1 cellular context compared by ENCODE assay signal in genomic region chr16:170088-170507, GRCh38.
A peak's percentile ranks its signal among the peaks of the same experiment; 100 is the strongest.
TF ChIP-seq lines count a peak whose summit lies in the region.

No MANE protein-coding gene starts in this region.

TF ChIP-seq in PFSK-1, 5 proteins besides CTCF, POLR2A, EP300 and RAD21:
- TF ChIP-seq, protein P1, sequence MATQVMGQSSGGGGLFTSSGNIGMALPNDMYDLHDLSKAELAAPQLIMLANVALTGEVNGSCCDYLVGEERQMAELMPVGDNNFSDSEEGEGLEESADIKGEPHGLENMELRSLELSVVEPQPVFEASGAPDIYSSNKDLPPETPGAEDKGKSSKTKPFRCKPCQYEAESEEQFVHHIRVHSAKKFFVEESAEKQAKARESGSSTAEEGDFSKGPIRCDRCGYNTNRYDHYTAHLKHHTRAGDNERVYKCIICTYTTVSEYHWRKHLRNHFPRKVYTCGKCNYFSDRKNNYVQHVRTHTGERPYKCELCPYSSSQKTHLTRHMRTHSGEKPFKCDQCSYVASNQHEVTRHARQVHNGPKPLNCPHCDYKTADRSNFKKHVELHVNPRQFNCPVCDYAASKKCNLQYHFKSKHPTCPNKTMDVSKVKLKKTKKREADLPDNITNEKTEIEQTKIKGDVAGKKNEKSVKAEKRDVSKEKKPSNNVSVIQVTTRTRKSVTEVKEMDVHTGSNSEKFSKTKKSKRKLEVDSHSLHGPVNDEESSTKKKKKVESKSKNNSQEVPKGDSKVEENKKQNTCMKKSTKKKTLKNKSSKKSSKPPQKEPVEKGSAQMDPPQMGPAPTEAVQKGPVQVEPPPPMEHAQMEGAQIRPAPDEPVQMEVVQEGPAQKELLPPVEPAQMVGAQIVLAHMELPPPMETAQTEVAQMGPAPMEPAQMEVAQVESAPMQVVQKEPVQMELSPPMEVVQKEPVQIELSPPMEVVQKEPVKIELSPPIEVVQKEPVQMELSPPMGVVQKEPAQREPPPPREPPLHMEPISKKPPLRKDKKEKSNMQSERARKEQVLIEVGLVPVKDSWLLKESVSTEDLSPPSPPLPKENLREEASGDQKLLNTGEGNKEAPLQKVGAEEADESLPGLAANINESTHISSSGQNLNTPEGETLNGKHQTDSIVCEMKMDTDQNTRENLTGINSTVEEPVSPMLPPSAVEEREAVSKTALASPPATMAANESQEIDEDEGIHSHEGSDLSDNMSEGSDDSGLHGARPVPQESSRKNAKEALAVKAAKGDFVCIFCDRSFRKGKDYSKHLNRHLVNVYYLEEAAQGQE (IDR thresholded peaks at IDR 0.05; ENCODE audit: insufficient read depth in 1 of 2, low read depth in 2 of 2, low read length in 2 of 2), result peak; percentile 80 to 89
